In genomic region chr3:41498847-41499246, GRCh38 we compare ENCODE assay signal across 7 cellular contexts.
"Had no signal": no experiment of that assay in that cellular context is flagged by ENCODE, and none has a peak within 500 bp of the region (broad histone marks: within the 10 kb centered on the region; RNA-seq: fewer than 3 reads in every experiment).

No MANE protein-coding gene starts in this region.

- FAIRE-seq: HTR-8/SVneo had no signal

- DNase-seq: GM23248, GOT3, H9, HCEC 1CT, KBM-7 had no signal

- H2AFZ ChIP-seq: GM23248 had no signal

- H3K4me3 ChIP-seq: GM23248 had no signal

- H3K27ac ChIP-seq: GM23248, KMS-11 had no signal

- H3K9ac ChIP-seq: GM23248, KMS-11 had no signal

- H3K4me2 ChIP-seq: KMS-11 had no signal
